ENCODE assay signal across 4 cellular contexts in genomic region chr13:48696676-48697075, GRCh38. TPM values are rescaled to one million over a fixed set of nuclear protein-coding genes. Genes with fewer than 3 reads are reported as not detected.
"Had no signal": no experiment of that assay in that cellular context is flagged by ENCODE, and none has a peak within 500 bp of the region (broad histone marks: within the 10 kb centered on the region; RNA-seq: fewer than 3 reads in every experiment).

No MANE protein-coding gene starts in this region.

RNA-seq across cellular contexts. Expression of gene CYSLTR2, which starts 42.9 kb away (rescaled TPM):
- total RNA-seq: PC-3, RPMI7951, SJCRH30, SJSA1 had no signal
